In genomic region chr20:5811746-5812145, GRCh38 we compare ENCODE assay signal across 6 cellular contexts.
"Had no signal": no experiment of that assay in that cellular context is flagged by ENCODE, and none has a peak within 500 bp of the region (broad histone marks: within the 10 kb centered on the region; RNA-seq: fewer than 3 reads in every experiment).

No MANE protein-coding gene starts in this region.

- ATAC-seq: GM12878 had no signal

- DNase-seq: GDM1, GF-D8 had no signal

- FAIRE-seq: G401.6, GM12878, GM12892, GM18507 had no signal

- H3K4me3 ChIP-seq: GM12878 had no signal
